ENCODE assay signal across 9 cellular contexts in the genomic region with DNA sequence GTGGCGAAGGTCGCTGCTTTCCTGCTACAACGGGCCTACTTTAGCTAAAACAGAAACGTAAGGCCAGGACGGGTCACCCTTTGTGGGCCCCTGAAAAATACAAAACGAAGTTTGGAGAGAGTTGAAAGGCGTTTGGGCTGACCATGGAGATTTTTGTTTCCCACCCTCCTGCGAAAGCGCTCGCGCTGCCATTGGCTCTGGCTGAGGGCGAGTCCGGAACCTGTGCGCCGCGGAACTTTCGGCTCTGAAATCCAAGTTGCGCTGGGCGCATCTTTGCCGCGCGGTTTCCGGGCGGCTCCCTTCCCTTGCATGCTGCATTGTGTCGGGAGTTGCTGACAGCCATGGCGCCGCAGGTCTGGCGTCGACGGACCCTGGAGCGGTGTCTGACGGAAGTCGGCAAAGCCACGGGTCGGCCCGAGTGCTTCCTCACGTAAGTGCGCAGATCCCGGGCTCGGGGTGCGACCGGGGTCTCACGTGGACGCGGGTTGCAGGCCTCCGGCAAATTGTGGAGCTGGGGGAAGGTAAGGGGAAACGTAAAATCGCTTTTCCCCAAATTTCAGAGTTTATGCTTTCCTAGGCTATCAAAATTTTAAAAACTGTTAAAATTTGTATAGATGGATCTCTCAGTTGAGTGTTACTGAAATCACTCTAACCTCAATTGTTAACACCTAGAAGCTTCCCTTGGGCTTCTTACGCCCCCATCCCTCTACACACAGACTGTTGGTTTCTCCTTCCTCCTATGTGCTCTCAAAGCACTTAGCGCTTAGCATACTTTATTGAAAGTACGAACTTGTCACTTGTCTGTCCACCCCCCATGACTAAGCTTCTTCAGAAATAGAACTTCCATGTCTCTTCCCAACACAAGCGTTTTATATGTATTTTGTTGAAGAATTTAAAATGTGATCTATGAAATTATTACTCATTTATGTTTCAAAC. TPM values are rescaled to one million over a fixed set of nuclear protein-coding genes. Genes with fewer than 3 reads are reported as not detected.
DNase-seq lines count a peak whose midpoint lies in the region; ATAC-seq, FAIRE-seq and TF ChIP-seq lines count a peak whose summit lies in the region.
"Had no signal": no experiment of that assay in that cellular context is flagged by ENCODE, and none has a peak within 500 bp of the region (broad histone marks: within the 10 kb centered on the region; RNA-seq: fewer than 3 reads in every experiment).

A gene with protein sequence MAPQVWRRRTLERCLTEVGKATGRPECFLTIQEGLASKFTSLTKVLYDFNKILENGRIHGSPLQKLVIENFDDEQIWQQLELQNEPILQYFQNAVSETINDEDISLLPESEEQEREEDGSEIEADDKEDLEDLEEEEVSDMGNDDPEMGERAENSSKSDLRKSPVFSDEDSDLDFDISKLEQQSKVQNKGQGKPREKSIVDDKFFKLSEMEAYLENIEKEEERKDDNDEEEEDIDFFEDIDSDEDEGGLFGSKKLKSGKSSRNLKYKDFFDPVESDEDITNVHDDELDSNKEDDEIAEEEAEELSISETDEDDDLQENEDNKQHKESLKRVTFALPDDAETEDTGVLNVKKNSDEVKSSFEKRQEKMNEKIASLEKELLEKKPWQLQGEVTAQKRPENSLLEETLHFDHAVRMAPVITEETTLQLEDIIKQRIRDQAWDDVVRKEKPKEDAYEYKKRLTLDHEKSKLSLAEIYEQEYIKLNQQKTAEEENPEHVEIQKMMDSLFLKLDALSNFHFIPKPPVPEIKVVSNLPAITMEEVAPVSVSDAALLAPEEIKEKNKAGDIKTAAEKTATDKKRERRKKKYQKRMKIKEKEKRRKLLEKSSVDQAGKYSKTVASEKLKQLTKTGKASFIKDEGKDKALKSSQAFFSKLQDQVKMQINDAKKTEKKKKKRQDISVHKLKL (plus strand): TSS at position 310 of the 936 bp plus-strand sequence. CDS start 32 bp downstream, at position 342.

- in situ Hi-C loops in GM18951 (cut with MboI; ENCODE audit: low sequenced_read_pairs, unreplicated experiment), result no loop called here

- H2AFZ ChIP-seq in keratinocyte (ENCODE audit: control insufficient read depth, low read length), result peak within 1 kb of the TSS; percentile 98

- peak within 1 kb of the TSS; percentile 86 for H3K27ac ChIP-seq in keratinocyte (ENCODE audit: control insufficient read depth, insufficient read depth, low read length)

- dilution Hi-C loops in keratinocyte (cut with MboI; ENCODE audit: extremely low pct_ligation_motif_present, low sequenced_read_pairs), result no loop called here

- H3K4me2 ChIP-seq in keratinocyte (ENCODE audit: control insufficient read depth, extremely low read depth, insufficient read depth, low read depth, low read length), result peak within 1 kb of the TSS; percentile 81

- peak within 1 kb of the TSS; percentile 68 to 93 (median 90) for H3K4me3 ChIP-seq in keratinocyte (ENCODE audit: control insufficient read depth in 2 of 3, extremely low read depth in 1 of 3, insufficient read depth in 2 of 3, low read depth in 1 of 3, low read length in 3 of 3)

- H3K36me3 ChIP-seq in keratinocyte (ENCODE audit: control insufficient read depth in 2 of 2, extremely low read depth in 1 of 2, insufficient read depth in 2 of 2, low read length in 2 of 2), result peaks cover 0 to 6% of the 10 kb centered on the region in 2 experiments

- no peaks in the 10 kb centered on the region for H3K27me3 ChIP-seq in keratinocyte (ENCODE audit: control insufficient read depth, extremely low read depth, insufficient read depth, low read length)

- FAIRE-seq in keratinocyte (lab: Jason Lieb, UNC), result no peak
- FAIRE-seq: TTC549 had no signal

- no peaks in the 10 kb centered on the region for H3K9me1 ChIP-seq in keratinocyte (ENCODE audit: control insufficient read depth, extremely low read depth, insufficient read depth, low read length)

- DNase-seq in AG09319 (ENCODE audit: extremely low read depth, low read depth) (peak; percentile 59), NCI-H345 (lab: John Stamatoyannopoulos, UW) (peak; percentile 92), cerebellar cortex (ENCODE audit: low spot score) (peak; percentile 93), keratinocyte (ENCODE audit: low read depth, low spot score) (peak; percentile 9)
- DNase-seq in activated CD4-positive, CD25-positive, alpha-beta regulatory T cell treated with anti-CD3 and anti-CD28 coated beads, Interleukin-2, amount 50 U/mL, for 16 hours (ENCODE audit: low read depth, low spot score), result peak; percentile 69
- peak; percentile 78 to 89 (median 86) for DNase-seq in stimulated activated CD4-positive, alpha-beta T cell treated with anti-CD3 and anti-CD28 coated beads, Interleukin-12 subunit alpha, Interleukin-12 subunit beta, amount 100 ng/mL, for 48 hours (ENCODE audit: low read depth in 2 of 3, low spot score in 1 of 3)

- H3K79me2 ChIP-seq in keratinocyte (ENCODE audit: control insufficient read depth, insufficient read depth, low read length), result peaks cover 30% of the 10 kb centered on the region

- no peaks in the 10 kb centered on the region for H4K20me1 ChIP-seq in keratinocyte (ENCODE audit: control insufficient read depth, extremely low read depth, insufficient read depth, low read length)

- peak; percentile 66 for TF ChIP-seq POLR2A in GM18951 (IDR thresholded peaks at IDR 0.05; ENCODE audit: extremely low read depth, insufficient read depth, insufficient read length)

- ATAC-seq in HG03159 (IDR thresholded peaks at IDR 0.05; ENCODE audit: unreplicated experiment), result peak; percentile 91

- H3K4me1 ChIP-seq in keratinocyte (ENCODE audit: control insufficient read depth, extremely low read depth, insufficient read depth, low read length), result peaks cover 10% of the 10 kb centered on the region

- H3K9ac ChIP-seq in keratinocyte (ENCODE audit: control insufficient read depth, extremely low read depth, insufficient read depth, low read length), result peak within 1 kb of the TSS; percentile 89

- H3K9me3 ChIP-seq in keratinocyte (ENCODE audit: control insufficient read depth, low read depth, low read length), result no peaks in the 10 kb centered on the region

- TF ChIP-seq CTCF in AG09319 (IDR thresholded peaks at IDR 0.05; ENCODE audit: low read depth, low read length) (no peak), keratinocyte (optimal IDR thresholded peaks at IDR 0.05 in 1 of 3, IDR thresholded peaks at IDR 0.05 in 1 of 3, conservative IDR thresholded peaks at IDR 0.05 in 1 of 3; ENCODE audit: extremely low read depth in 1 of 3, insufficient read depth in 2 of 3, low read length in 3 of 3) (no peak)

RNA-seq across cellular contexts. Expression of the gene that starts here (rescaled TPM):
- 9.7 to 20.3 TPM (median 16.1 TPM) in 3 replicates for polyA plus RNA-seq in keratinocyte
- 66.6 TPM for polyA plus RNA-seq in keratinocyte (2011; ENCODE audit: low read depth)
- polyA plus RNA-seq in keratinocyte (2011; cell fraction: cytosol; rRNA removed), result 9.7 and 12.0 TPM in 2 replicates
- 14.1 and 24.5 TPM in 2 replicates for polyA plus RNA-seq in keratinocyte (2011; cell fraction: nucleus; rRNA removed)
- polyA plus RNA-seq in keratinocyte (2012; ENCODE audit: low replicate concordance), result 16.5 and 17.7 TPM in 2 replicates
- 1.2 to 7.4 TPM (median 2.0 TPM) in 3 replicates for polyA minus RNA-seq in keratinocyte
- 10.6 TPM for polyA minus RNA-seq in keratinocyte (2011; cell fraction: cytosol; rRNA and poly(A)+ RNA removed)
- polyA minus RNA-seq in keratinocyte (2011; cell fraction: nucleus; rRNA and poly(A)+ RNA removed), result 5.5 and 7.8 TPM in 2 replicates

Comparison
In these comparisons a context has a peak if more than half of its experiments do, and no peak if none do; other contexts are left out.
1. Peak in every context shown above with its lines: DNase-seq, ATAC-seq, H3K4me3 ChIP-seq and H3K27ac ChIP-seq.
2. DNase-seq: peak in every context shown above with its lines; median percentile 93 in cerebellar cortex; 92 in NCI-H345; 86 in stimulated activated CD4-positive, alpha-beta T cell treated with anti-CD3 and anti-CD28 coated beads, Interleukin-12 subunit alpha, Interleukin-12 subunit beta, amount 100 ng/mL, for 48 hours; 69 in activated CD4-positive, CD25-positive, alpha-beta regulatory T cell treated with anti-CD3 and anti-CD28 coated beads, Interleukin-2, amount 50 U/mL, for 16 hours; 59 in AG09319; 9 in keratinocyte.